Comparison of ENCODE assay signal across 29 cellular contexts in the genomic region with DNA sequence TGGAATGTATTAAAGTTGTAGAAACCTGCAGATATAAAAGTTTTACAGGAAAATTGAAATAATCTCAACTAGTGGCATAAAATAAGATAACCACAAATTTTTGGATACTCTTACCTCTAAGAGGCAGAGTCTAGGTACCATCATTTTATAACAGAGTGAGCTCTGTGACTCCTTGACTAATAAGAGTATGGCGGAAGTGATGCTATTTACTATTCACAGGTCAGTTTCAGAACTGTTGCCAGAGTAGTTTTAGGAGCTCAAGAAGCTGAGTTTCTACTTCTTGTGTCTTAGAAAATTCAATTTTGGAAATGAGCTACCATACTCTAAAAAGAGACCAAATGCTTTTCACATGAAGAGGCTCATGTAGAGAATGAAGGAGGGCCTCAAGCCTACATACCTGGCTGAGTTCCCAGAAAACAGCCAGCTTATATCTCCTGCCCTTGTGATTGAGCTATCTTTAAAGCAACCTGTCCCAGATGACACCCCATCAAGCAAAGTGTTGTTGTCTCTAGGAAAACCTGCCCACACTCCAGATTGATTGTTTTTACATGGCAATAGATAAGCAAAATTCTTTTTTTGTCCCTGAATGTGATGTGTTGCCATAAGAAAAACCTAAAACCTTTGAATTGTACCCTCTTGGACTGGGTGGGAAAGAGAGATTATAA.
"Had no signal": no experiment of that assay in that cellular context is flagged by ENCODE, and none has a peak within 500 bp of the region (broad histone marks: within the 10 kb centered on the region; RNA-seq: fewer than 3 reads in every experiment).

No MANE protein-coding gene starts in this region.

- H3K27me3 Mint-ChIP-seq: activated naive CD8-positive, alpha-beta T cell; brain; dendritic cell treated with granulocyte-macrophage colony-stimulating factor and Interleukin-4, amounts not matched to agents 40 ng/mL and 50 ng/mL, for 4 days; naive thymus-derived CD8-positive, alpha-beta T cell; stimulated activated memory B cell treated with anti-CD40 and anti-IgM and Interleukin-4, amounts not matched to agents 10 μg/mL and 1 μg/mL and 100 μg/mL, for 72 hours; stimulated activated naive CD8-positive, alpha-beta T cell treated with anti-CD3 and anti-CD28 coated beads, Interleukin-15, amount 100 ng/mL, for 72 hours had no signal

- H3K36me3 Mint-ChIP-seq: activated naive CD8-positive, alpha-beta T cell; brain; naive thymus-derived CD8-positive, alpha-beta T cell; neural progenitor cell; stimulated activated memory B cell treated with anti-CD40 and anti-IgM and Interleukin-4, amounts not matched to agents 10 μg/mL and 1 μg/mL and 100 μg/mL, for 72 hours; type B pancreatic cell; WTC11 had no signal

- H3K9me3 ChIP-seq: esophagus squamous epithelium, lower lobe of right lung, right atrium auricular region, uterus had no signal

- H3K27ac Mint-ChIP-seq: activated naive CD8-positive, alpha-beta T cell; activated T-cell treated with anti-CD3 and anti-CD28 coated beads, Interleukin-2, amount 50 U/mL, for 72 hours; brain; dendritic cell treated with granulocyte-macrophage colony-stimulating factor and Interleukin-4, amounts not matched to agents 40 ng/mL and 50 ng/mL, for 4 days; endodermal cell; naive thymus-derived CD8-positive, alpha-beta T cell; neural progenitor cell; stimulated activated memory B cell treated with anti-CD40 and anti-IgM and Interleukin-4, amounts not matched to agents 10 μg/mL and 1 μg/mL and 100 μg/mL, for 72 hours; stimulated activated naive CD8-positive, alpha-beta T cell treated with anti-CD3 and anti-CD28 coated beads, Interleukin-15, amount 100 ng/mL, for 72 hours; type B pancreatic cell; WTC11 had no signal

- H3K4me1 Mint-ChIP-seq: brain; neural progenitor cell; stimulated activated memory B cell treated with anti-CD40 and anti-IgM and Interleukin-4, amounts not matched to agents 10 μg/mL and 1 μg/mL and 100 μg/mL, for 72 hours; stimulated activated naive CD8-positive, alpha-beta T cell treated with anti-CD3 and anti-CD28 coated beads, Interleukin-15, amount 100 ng/mL, for 72 hours; WTC11 had no signal

- H3K9me3 Mint-ChIP-seq: brain; dendritic cell treated with granulocyte-macrophage colony-stimulating factor and Interleukin-4, amounts not matched to agents 40 ng/mL and 50 ng/mL, for 4 days; endodermal cell; naive thymus-derived CD8-positive, alpha-beta T cell; neural progenitor cell; type B pancreatic cell; WTC11 had no signal

- H3K4me3 ChIP-seq: esophagus squamous epithelium, lower lobe of right lung, neural progenitor cell, right atrium auricular region, smooth muscle cell, uterus had no signal

- H3K4me1 ChIP-seq: esophagus squamous epithelium, lower lobe of right lung, neural progenitor cell, right atrium auricular region, uterus had no signal

- H3K36me3 ChIP-seq: esophagus squamous epithelium, lower lobe of right lung, neural progenitor cell, right atrium auricular region, uterus had no signal

- H3K4me2 ChIP-seq: neural progenitor cell, smooth muscle cell had no signal

- H2AFZ ChIP-seq: neural progenitor cell had no signal

- DNase-seq: activated CD4-positive, alpha-beta T cell treated with anti-CD3 and anti-CD28 coated beads, Interleukin-2, amount 50 U/mL, for 1 hour; activated naive CD4-positive, alpha-beta T cell; activated T-cell treated with anti-CD3 and anti-CD28 coated beads for 4 hours; activated T-cell treated with anti-CD3 and anti-CD28 coated beads, Interleukin-2, amount 50 U/mL, for 72 hours; aorta; endodermal cell; esophagus squamous epithelium; kidney glomerular epithelial cell; lower lobe of right lung; mesenchymal stem cell; naive thymus-derived CD8-positive, alpha-beta T cell; occipital lobe; stimulated activated CD4-positive, alpha-beta T cell treated with anti-CD3 and anti-CD28 coated beads, Interleukin-1b, Interleukin-23, amount 100 ng/mL, for 48 hours; stimulated activated CD4-positive, alpha-beta T cell treated with anti-CD3 and anti-CD28 coated beads, Interleukin-4, amount 100 ng/mL, for 4 hours; stimulated activated CD8-positive, alpha-beta memory T cell treated with anti-CD3 and anti-CD28 coated beads, Interleukin-4, amount 100 ng/mL, for 48 hours; stimulated activated naive CD8-positive, alpha-beta T cell treated with anti-CD3 and anti-CD28 coated beads, Interleukin-15, amount 100 ng/mL, for 72 hours; substantia nigra; T-helper 9 cell; uterus had no signal

- H3K27me3 ChIP-seq: esophagus squamous epithelium, neural progenitor cell, right atrium auricular region, uterus had no signal

- H3K4me3 Mint-ChIP-seq: activated naive CD8-positive, alpha-beta T cell; activated T-cell treated with anti-CD3 and anti-CD28 coated beads, Interleukin-2, amount 50 U/mL, for 72 hours; brain; dendritic cell treated with granulocyte-macrophage colony-stimulating factor and Interleukin-4, amounts not matched to agents 40 ng/mL and 50 ng/mL, for 4 days; endodermal cell; naive thymus-derived CD8-positive, alpha-beta T cell; neural progenitor cell; stimulated activated memory B cell treated with anti-CD40 and anti-IgM and Interleukin-4, amounts not matched to agents 10 μg/mL and 1 μg/mL and 100 μg/mL, for 72 hours; stimulated activated naive CD8-positive, alpha-beta T cell treated with anti-CD3 and anti-CD28 coated beads, Interleukin-15, amount 100 ng/mL, for 72 hours; type B pancreatic cell; WTC11 had no signal

- H3K27ac ChIP-seq: esophagus squamous epithelium, lower lobe of right lung, neural progenitor cell, right atrium auricular region, uterus had no signal

- ATAC-seq: activated T-cell treated with anti-CD3 and anti-CD28 coated beads, Interleukin-2, amount 50 U/mL, for 72 hours; left lobe of liver; lower lobe of right lung; naive thymus-derived CD8-positive, alpha-beta T cell; stimulated activated memory B cell treated with anti-CD40 and anti-IgM and Interleukin-4, amounts not matched to agents 10 μg/mL and 1 μg/mL and 100 μg/mL, for 72 hours; stimulated activated naive CD8-positive, alpha-beta T cell treated with anti-CD3 and anti-CD28 coated beads, Interleukin-15, amount 100 ng/mL, for 72 hours; WTC11 had no signal
